In genomic region chr9:109092051-109092580, GRCh38 we compare ENCODE assay signal across 28 cellular contexts. TPM values are rescaled to one million over a fixed set of nuclear protein-coding genes. Genes with fewer than 3 reads are reported as not detected.
A peak's percentile ranks its signal among the peaks of the same experiment; 100 is the strongest.
DNase-seq lines count a peak whose midpoint lies in the region; ATAC-seq and TF ChIP-seq lines count a peak whose summit lies in the region.
"Had no signal": no experiment of that assay in that cellular context is flagged by ENCODE, and none has a peak within 500 bp of the region (broad histone marks: within the 10 kb centered on the region; RNA-seq: fewer than 3 reads in every experiment).

No MANE protein-coding gene starts in this region.

- H4K20me1 ChIP-seq in OCI-LY3 (ENCODE audit: insufficient read depth, low read length), result peaks cover 59% of the 10 kb centered on the region

- H3K4me3 Mint-ChIP-seq in activated naive CD8-positive, alpha-beta T cell treated with anti-CD3 and anti-CD28 coated beads for 36 hours, result no peak overlapping the region
- no peak overlapping the region for H3K4me3 Mint-ChIP-seq in stimulated activated memory B cell treated with anti-CD40 and anti-IgM and Interleukin-4, amounts not matched to agents 10 μg/mL and 1 μg/mL and 100 μg/mL, for 72 hours
- H3K4me3 Mint-ChIP-seq: naive thymus-derived CD8-positive, alpha-beta T cell had no signal

- H3K79me2 ChIP-seq in OCI-LY3 (ENCODE audit: low read length), result peaks cover 39% of the 10 kb centered on the region

- H3K4me1 Mint-ChIP-seq in activated naive CD8-positive, alpha-beta T cell treated with anti-CD3 and anti-CD28 coated beads for 36 hours, result peaks cover 49% of the 10 kb centered on the region
- peaks cover 22% of the 10 kb centered on the region for H3K4me1 Mint-ChIP-seq in stimulated activated memory B cell treated with anti-CD40 and anti-IgM and Interleukin-4, amounts not matched to agents 10 μg/mL and 1 μg/mL and 100 μg/mL, for 72 hours

- peaks cover 12% of the 10 kb centered on the region for H3K4me1 ChIP-seq in OCI-LY3 (ENCODE audit: low read length)
- H3K4me1 ChIP-seq: BLaER1 had no signal

- no peaks in the 10 kb centered on the region for H3K27me3 Mint-ChIP-seq in activated naive CD8-positive, alpha-beta T cell treated with anti-CD3 and anti-CD28 coated beads for 36 hours
- H3K27me3 Mint-ChIP-seq in stimulated activated memory B cell treated with anti-CD40 and anti-IgM and Interleukin-4, amounts not matched to agents 10 μg/mL and 1 μg/mL and 100 μg/mL, for 72 hours, result no peaks in the 10 kb centered on the region
- H3K27me3 Mint-ChIP-seq: naive thymus-derived CD8-positive, alpha-beta T cell had no signal

- ATAC-seq in activated naive CD4-positive, alpha-beta T cell treated with anti-CD3 and anti-CD28 coated beads, Interleukin-2, amount 50 U/mL, for 72 hours, result peak; percentile 90 to 94
- ATAC-seq in stimulated activated memory B cell treated with anti-CD40 and anti-IgM and Interleukin-4, amounts not matched to agents 10 μg/mL and 1 μg/mL and 100 μg/mL, for 72 hours, result no peak
- ATAC-seq: body of pancreas; lower lobe of right lung; naive thymus-derived CD8-positive, alpha-beta T cell; PC-3 had no signal

- no peaks in the 10 kb centered on the region for H3K9me3 ChIP-seq in OCI-LY3 (ENCODE audit: insufficient read depth, low read length)
- H3K9me3 ChIP-seq: adrenal gland, BLaER1, body of pancreas, esophagus squamous epithelium, lower lobe of right lung, MG63, SK-N-SH, thoracic aorta had no signal

- DNase-seq in activated naive CD4-positive, alpha-beta T cell treated with anti-CD3 and anti-CD28 coated beads, Interleukin-2, amount 50 U/mL, for 72 hours (ENCODE audit: low spot score in 2 of 2), result peak in 1 of 2 donors; percentile 29
- no peak for DNase-seq in activated naive CD4-positive, alpha-beta T cell treated with anti-CD3 and anti-CD28 coated beads, Interleukin-2, amount 50 U/mL, for 16 hours
- no peak for DNase-seq in activated naive CD8-positive, alpha-beta T cell treated with anti-CD3 and anti-CD28 coated beads for 36 hours
- no peak for DNase-seq in anterior cingulate cortex (lab: John Stamatoyannopoulos, UW)
- no peak for DNase-seq in KG1 (lab: John Stamatoyannopoulos, UW)
- DNase-seq in dedifferentiated amniotic fluid mesenchymal stem cell (ENCODE audit: extremely low spot score), result no peak
- DNase-seq: activated CD4-positive, CD25-positive, alpha-beta regulatory T cell treated with anti-CD3 and anti-CD28 coated beads, Interleukin-2, amount 50 U/mL, for 72 hours; activated effector memory CD4-positive, alpha-beta T cell treated with Interleukin-2 at 50 U/mL for 16 hours; adrenal gland; body of pancreas; esophagus squamous epithelium; foreskin melanocyte; kidney glomerular epithelial cell; lower lobe of right lung; MG63; naive thymus-derived CD8-positive, alpha-beta T cell; NCI-H1105 treated with DMSO at 0.1 percent for 48 hours; NCI-H1930; NCI-H524 treated with DMSO at 0.1 percent for 48 hours; occipital lobe; PC-3; SK-N-SH; stimulated activated naive CD4-positive, alpha-beta T cell treated with Interleukin-2 at 50 U/mL for 16 hours had no signal

- peaks cover 45% of the 10 kb centered on the region for H3K36me3 ChIP-seq in OCI-LY3 (replicated peaks; ENCODE audit: low read depth, low read length)

- H3K9me3 Mint-ChIP-seq in activated naive CD4-positive, alpha-beta T cell treated with anti-CD3 and anti-CD28 coated beads, Interleukin-2, amount 50 U/mL, for 72 hours, result no peaks in the 10 kb centered on the region
- no peaks in the 10 kb centered on the region for H3K9me3 Mint-ChIP-seq in activated naive CD8-positive, alpha-beta T cell treated with anti-CD3 and anti-CD28 coated beads for 36 hours
- no peaks in the 10 kb centered on the region for H3K9me3 Mint-ChIP-seq in stimulated activated memory B cell treated with anti-CD40 and anti-IgM and Interleukin-4, amounts not matched to agents 10 μg/mL and 1 μg/mL and 100 μg/mL, for 72 hours
- H3K9me3 Mint-ChIP-seq: naive thymus-derived CD8-positive, alpha-beta T cell had no signal

- peak overlapping the region in 1 of 2 donors; percentile 75 for H3K27ac Mint-ChIP-seq in activated naive CD4-positive, alpha-beta T cell treated with anti-CD3 and anti-CD28 coated beads, Interleukin-2, amount 50 U/mL, for 72 hours
- H3K27ac Mint-ChIP-seq in activated naive CD8-positive, alpha-beta T cell treated with anti-CD3 and anti-CD28 coated beads for 36 hours, result peak overlapping the region; percentile 70
- H3K27ac Mint-ChIP-seq in stimulated activated memory B cell treated with anti-CD40 and anti-IgM and Interleukin-4, amounts not matched to agents 10 μg/mL and 1 μg/mL and 100 μg/mL, for 72 hours, result peak overlapping the region; percentile 11

- no peak for TF ChIP-seq CTCF in OCI-LY3 (IDR thresholded peaks at IDR 0.05; ENCODE audit: low read depth, low read length)

- H3K4me2 ChIP-seq in OCI-LY3 (ENCODE audit: low read length), result peak overlapping the region; percentile 13; the same call in 1 of the 2 replicates
- H3K4me2 ChIP-seq: BLaER1, KMS-11, SK-N-SH had no signal

- no peaks in the 10 kb centered on the region for H3K27me3 ChIP-seq in OCI-LY3 (ENCODE audit: low read depth, low read length)
- H3K27me3 ChIP-seq: adrenal gland, BLaER1, body of pancreas, esophagus squamous epithelium, MG63 had no signal

- no peak overlapping the region for H3K4me3 ChIP-seq in OCI-LY3 (ENCODE audit: low read length)
- H3K4me3 ChIP-seq: adrenal gland, BLaER1, body of pancreas, esophagus squamous epithelium, lower lobe of right lung, MG63, thoracic aorta had no signal

- H3K36me3 Mint-ChIP-seq in activated naive CD4-positive, alpha-beta T cell treated with anti-CD3 and anti-CD28 coated beads, Interleukin-2, amount 50 U/mL, for 72 hours, result peaks cover 12 to 43% of the 10 kb centered on the region in 2 donors
- peaks cover 57% of the 10 kb centered on the region for H3K36me3 Mint-ChIP-seq in activated naive CD8-positive, alpha-beta T cell treated with anti-CD3 and anti-CD28 coated beads for 36 hours
- H3K36me3 Mint-ChIP-seq in stimulated activated memory B cell treated with anti-CD40 and anti-IgM and Interleukin-4, amounts not matched to agents 10 μg/mL and 1 μg/mL and 100 μg/mL, for 72 hours, result peaks cover 86% of the 10 kb centered on the region

- H2AFZ ChIP-seq in OCI-LY3 (ENCODE audit: low read depth, low read length), result no peak overlapping the region

- no peak overlapping the region for H3K9ac ChIP-seq in OCI-LY3 (ENCODE audit: low read length)
- H3K9ac ChIP-seq: BLaER1, KMS-11, SK-N-SH had no signal

- no peak overlapping the region for H3K27ac ChIP-seq in OCI-LY3 (ENCODE audit: low read length)
- H3K27ac ChIP-seq: adrenal gland, BLaER1, body of pancreas, esophagus squamous epithelium, KMS-11, lower lobe of right lung, thoracic aorta had no signal

RNA-seq across cellular contexts. Expression of gene TMEM245, which starts 27.6 kb away (rescaled TPM):
- 10 to 100 TPM; 15.7 to 23.5 TPM for total RNA-seq in activated naive CD4-positive, alpha-beta T cell treated with anti-CD3 and anti-CD28 coated beads, Interleukin-2, amount 50 U/mL, for 72 hours
- total RNA-seq in activated naive CD8-positive, alpha-beta T cell treated with anti-CD3 and anti-CD28 coated beads for 36 hours, result 10 to 100 TPM; 30.4 to 32.7 TPM
